Comparison of ENCODE assay signal across 10 cellular contexts in genomic region chr17:82699551-82699950, GRCh38. TPM values are rescaled to one million over a fixed set of nuclear protein-coding genes. Genes with fewer than 3 reads are reported as not detected.
DNase-seq lines count a peak whose midpoint lies in the region; ATAC-seq and TF ChIP-seq lines count a peak whose summit lies in the region.
"Had no signal": no experiment of that assay in that cellular context is flagged by ENCODE, and none has a peak within 500 bp of the region (broad histone marks: within the 10 kb centered on the region; RNA-seq: fewer than 3 reads in every experiment).

No MANE protein-coding gene starts in this region.

- no peak for TF ChIP-seq EP300 in upper lobe of left lung (IDR thresholded peaks at IDR 0.05)

- peaks cover 33% of the 10 kb centered on the region for H3K27me3 ChIP-seq in cardiac muscle cell
- no peaks in the 10 kb centered on the region for H3K27me3 ChIP-seq in mucosa of rectum (ENCODE audit: control insufficient read depth in 2 of 2, insufficient read depth in 2 of 2, low read length in 2 of 2)
- peaks cover 0 to 6% (median 0%) of the 10 kb centered on the region in 4 donors for H3K27me3 ChIP-seq in upper lobe of left lung
- H3K27me3 ChIP-seq in body of pancreas, result no peaks in the 10 kb centered on the region

- H3K9me3 ChIP-seq in cardiac muscle cell (ENCODE audit: low read depth) (no peaks in the 10 kb centered on the region), mucosa of rectum (ENCODE audit: control insufficient read depth in 2 of 2, low read length in 2 of 2) (no peaks in the 10 kb centered on the region), upper lobe of left lung (no peaks in the 10 kb centered on the region), body of pancreas (no peaks in the 10 kb centered on the region)

- H3K9ac ChIP-seq in mucosa of rectum (ENCODE audit: low read depth in 1 of 2, low read length in 2 of 2), result no peak overlapping the region

- TF ChIP-seq POLR2A in upper lobe of left lung (IDR thresholded peaks at IDR 0.05) (no peak), body of pancreas (IDR thresholded peaks at IDR 0.05) (no peak)

- no peak for TF ChIP-seq CTCF in cardiac muscle cell (IDR thresholded peaks at IDR 0.05; ENCODE audit: low read depth, low read length)
- no peak for TF ChIP-seq CTCF in astrocyte of the cerebellum (IDR thresholded peaks at IDR 0.05; ENCODE audit: low read depth, low read length, missing control alignments)
- TF ChIP-seq CTCF in upper lobe of left lung (IDR thresholded peaks at IDR 0.05), result no peak
- TF ChIP-seq CTCF in body of pancreas (IDR thresholded peaks at IDR 0.05), result no peak

- WGBS in upper lobe of left lung, 2 donors, result 83 to 91% methylated on average over 8 to 13 of the region's 13 CpGs
- WGBS in body of pancreas, 2 donors, result 71 to 79% methylated on average over 5 to 13 of the region's 13 CpGs

- H3K27ac ChIP-seq in cardiac muscle cell (no peak overlapping the region), mucosa of rectum (ENCODE audit: low read depth in 2 of 2, low read length in 2 of 2) (no peak overlapping the region), upper lobe of left lung (no peak overlapping the region), body of pancreas (no peak overlapping the region)

- ATAC-seq in left ventricle myocardium superior (no peak), upper lobe of left lung (ENCODE audit: low FRiP score in 2 of 2) (no peak), body of pancreas (no peak), sciatic nerve (no peak)

- in situ Hi-C loops in astrocyte of the cerebellum (cut with HindIII; ENCODE audit: low sequenced_read_pairs), result no loop called here

- H3K4me3 ChIP-seq in cardiac muscle cell, result peak overlapping the region; percentile 53
- H3K4me3 ChIP-seq in astrocyte of the cerebellum (ENCODE audit: low read depth, low read length), result peak overlapping the region; percentile 58
- peak overlapping the region; percentile 81 to 85 for H3K4me3 ChIP-seq in mucosa of rectum (ENCODE audit: low read length in 2 of 2)
- peak overlapping the region in 3 of 4 donors; percentile 88 to 96 (median 91) for H3K4me3 ChIP-seq in upper lobe of left lung
- no peak overlapping the region for H3K4me3 ChIP-seq in body of pancreas

- intact Hi-C loops in left ventricle myocardium superior (cut with micrococcal nuclease) (no loop called here), body of pancreas (cut with DNase I) (no loop called here), sciatic nerve (cut with DNase I) (no loop called here)

- DNase-seq in cardiac muscle cell (ENCODE audit: low read depth in 1 of 2, low spot score in 1 of 2) (no peak), left ventricle myocardium superior (no peak), astrocyte of the cerebellum (ENCODE audit: low read depth) (no peak), upper lobe of left lung (no peak), body of pancreas (no peak), OCI-M1 (lab: John Stamatoyannopoulos, UW) (no peak), sciatic nerve (ENCODE audit: low spot score) (no peak)
- DNase-seq: midbrain had no signal

- H3K4me1 ChIP-seq in cardiac muscle cell (ENCODE audit: low read depth), result no peaks in the 10 kb centered on the region
- peaks cover 39 to 50% of the 10 kb centered on the region in 2 donors for H3K4me1 ChIP-seq in mucosa of rectum (ENCODE audit: control insufficient read depth in 2 of 2, insufficient read depth in 2 of 2, low read length in 2 of 2)
- H3K4me1 ChIP-seq in upper lobe of left lung, result peaks cover 17 to 23% (median 19%) of the 10 kb centered on the region in 4 donors
- peaks cover 35% of the 10 kb centered on the region for H3K4me1 ChIP-seq in body of pancreas

- H3K36me3 ChIP-seq in cardiac muscle cell (no peaks in the 10 kb centered on the region), mucosa of rectum (ENCODE audit: control insufficient read depth in 2 of 2, insufficient read depth in 2 of 2, low read length in 2 of 2) (no peaks in the 10 kb centered on the region), upper lobe of left lung (no peaks in the 10 kb centered on the region), body of pancreas (replicated peaks in 1 of 2; ENCODE audit: insufficient read depth in 1 of 2, low read depth in 2 of 2) (no peaks in the 10 kb centered on the region)

RNA-seq across cellular contexts. Expression of gene RAB40B, which starts 1.1 kb away (rescaled TPM):
- total RNA-seq in cardiac muscle cell (29.7 and 38.9 TPM in 2 replicates), left ventricle myocardium superior (21.3 TPM), upper lobe of left lung (10 to 100 TPM in 5 of 6 donors, 1 to 10 TPM in 1; 7.8 to 23.7 (median 11.4) TPM), body of pancreas (10 to 100 TPM; 18.2 to 39.9 TPM), sciatic nerve (30.3 TPM)
- 28.9 and 42.8 TPM in 2 replicates for polyA plus RNA-seq in cardiac muscle cell

RNA-seq across cellular contexts. Expression of gene FN3KRP, which starts 17.0 kb away (rescaled TPM):
- total RNA-seq in cardiac muscle cell, result 10.9 and 18.6 TPM in 2 replicates
- 30.7 and 38.7 TPM in 2 replicates for polyA plus RNA-seq in cardiac muscle cell
- 14.0 TPM for total RNA-seq in left ventricle myocardium superior
- total RNA-seq in upper lobe of left lung, result 10 to 100 TPM; 14.7 to 94.3 (median 28.8) TPM
- total RNA-seq in body of pancreas, result 1 to 10 TPM; 7.6 to 8.0 TPM
- total RNA-seq in sciatic nerve, result 32.3 TPM

RNA-seq across cellular contexts. Expression of gene FN3K, which starts 35.9 kb away (rescaled TPM):
- 20.0 and 20.6 TPM in 2 replicates for total RNA-seq in cardiac muscle cell
- 10.3 and 18.1 TPM in 2 replicates for polyA plus RNA-seq in cardiac muscle cell
- 92.6 TPM for total RNA-seq in left ventricle myocardium superior
- total RNA-seq in upper lobe of left lung, result 10 to 100 TPM; 10.8 to 63.9 (median 30.7) TPM
- 10 to 100 TPM; 15.2 to 29.1 TPM for total RNA-seq in body of pancreas
- total RNA-seq in sciatic nerve, result 57.2 TPM
- total RNA-seq: RPMI7951 had no signal

RNA-seq across cellular contexts. Expression of gene WDR45B, which starts 51.3 kb away (rescaled TPM):
- total RNA-seq in cardiac muscle cell (83.2 and 111 TPM in 2 replicates), left ventricle myocardium superior (37.3 TPM), upper lobe of left lung (10 to 100 TPM; 54.9 to 90.0 (median 74.3) TPM), body of pancreas (10 to 100 TPM; 45.5 to 49.3 TPM), sciatic nerve (67.1 TPM)
- polyA plus RNA-seq in cardiac muscle cell, result 99.5 and 105 TPM in 2 replicates

RNA-seq across cellular contexts. Expression of gene TBCD, which starts 52.3 kb away (rescaled TPM):
- total RNA-seq in cardiac muscle cell (32.1 and 55.7 TPM in 2 replicates), left ventricle myocardium superior (53.4 TPM), upper lobe of left lung (100 to 1,000 TPM in 3 of 6 donors, 10 to 100 TPM in 3; 71.3 to 262 (median 104) TPM), body of pancreas (10 to 100 TPM; 38.9 to 74.8 TPM), sciatic nerve (122 TPM)
- polyA plus RNA-seq in cardiac muscle cell, result 66.0 and 106 TPM in 2 replicates

Comparison
In these comparisons a context has a peak if more than half of its experiments do, and no peak if none do; other contexts are left out.
1. H3K4me3 ChIP-seq: peak in cardiac muscle cell (single experiment), astrocyte of the cerebellum (single experiment), mucosa of rectum (2 of 2) and upper lobe of left lung (3 of 4); none in body of pancreas (0 of 2).